Comparison of ENCODE assay signal across 17 cellular contexts in the genomic region with DNA sequence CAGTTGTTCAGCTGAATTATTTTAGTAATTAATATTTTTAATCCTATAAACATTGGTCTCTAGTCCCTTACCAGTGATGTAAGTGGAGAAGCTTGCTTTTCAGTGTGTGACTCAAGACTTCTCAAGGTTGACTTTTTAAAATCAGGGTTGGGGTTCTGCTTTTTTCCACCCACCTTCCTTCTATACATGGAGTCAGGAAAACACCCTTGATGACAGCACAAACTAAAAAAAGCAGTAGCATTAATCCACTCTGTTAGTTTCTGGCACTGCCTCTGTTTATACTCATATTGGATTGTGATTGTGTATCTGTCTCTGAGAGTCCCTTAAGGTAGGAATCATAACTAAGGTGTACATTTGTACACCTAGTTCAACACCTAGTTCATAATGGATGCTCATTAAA.
"Had no signal": no experiment of that assay in that cellular context is flagged by ENCODE, and none has a peak within 500 bp of the region (broad histone marks: within the 10 kb centered on the region; RNA-seq: fewer than 3 reads in every experiment).

No MANE protein-coding gene starts in this region.

- H3K36me3 Mint-ChIP-seq: activated CD4-positive, alpha-beta memory T cell treated with anti-CD3 and anti-CD28 coated beads for 36 hours; activated naive CD8-positive, alpha-beta T cell treated with anti-CD3 and anti-CD28 coated beads for 36 hours had no signal

- H3K4me3 ChIP-seq: body of pancreas, stomach, testis had no signal

- H3K9me3 ChIP-seq: body of pancreas, stomach, testis had no signal

- H3K27ac ChIP-seq: body of pancreas, stomach, testis had no signal

- DNase-seq: activated CD4-positive, alpha-beta memory T cell treated with anti-CD3 and anti-CD28 coated beads for 36 hours; activated naive CD8-positive, alpha-beta T cell treated with anti-CD3 and anti-CD28 coated beads for 36 hours; activated T-cell treated with anti-CD3 and anti-CD28 coated beads for 4 hours; amniotic stem cell; body of pancreas; effector memory CD8-positive, alpha-beta T cell; immature natural killer cell; kidney glomerular epithelial cell; mesendoderm; stimulated activated CD4-positive, alpha-beta T cell treated with anti-CD3 and anti-CD28 coated beads, Interleukin-12 subunit alpha, Interleukin-12 subunit beta, amount 100 ng/mL, for 4 hours; stimulated activated CD4-positive, alpha-beta T cell treated with anti-CD3 and anti-CD28 coated beads, Interleukin-1b, Interleukin-23, amount 100 ng/mL, for 48 hours; stomach; testis had no signal

- H3K4me3 Mint-ChIP-seq: activated CD4-positive, alpha-beta memory T cell treated with anti-CD3 and anti-CD28 coated beads for 36 hours; activated naive CD8-positive, alpha-beta T cell treated with anti-CD3 and anti-CD28 coated beads for 36 hours; activated T-helper 1 cell treated with anti-CD3 and anti-CD28 coated beads, Interleukin-12 subunit alpha, Interleukin-12 subunit beta, Interleukin-2, Interleukin-4 antibody, amounts not matched to agents 30 ng/mL and 10 ng/mL and 1 ng/mL, durations not matched to agents 14 hours and 24 hours and 36 hours; effector memory CD8-positive, alpha-beta T cell; immature natural killer cell; nephron; type B pancreatic cell had no signal

- H3K27me3 Mint-ChIP-seq: activated CD4-positive, alpha-beta memory T cell treated with anti-CD3 and anti-CD28 coated beads for 36 hours; effector memory CD8-positive, alpha-beta T cell; type B pancreatic cell had no signal

- H3K27me3 ChIP-seq: body of pancreas, stomach, testis had no signal

- H3K27ac Mint-ChIP-seq: activated CD4-positive, alpha-beta memory T cell treated with anti-CD3 and anti-CD28 coated beads for 36 hours; activated naive CD8-positive, alpha-beta T cell treated with anti-CD3 and anti-CD28 coated beads for 36 hours; activated T-helper 1 cell treated with anti-CD3 and anti-CD28 coated beads, Interleukin-12 subunit alpha, Interleukin-12 subunit beta, Interleukin-2, Interleukin-4 antibody, amounts not matched to agents 30 ng/mL and 10 ng/mL and 1 ng/mL, durations not matched to agents 14 hours and 24 hours and 36 hours; effector memory CD8-positive, alpha-beta T cell; immature natural killer cell; nephron; type B pancreatic cell had no signal

- H3K9me3 Mint-ChIP-seq: activated CD4-positive, alpha-beta memory T cell treated with anti-CD3 and anti-CD28 coated beads for 36 hours; activated naive CD8-positive, alpha-beta T cell treated with anti-CD3 and anti-CD28 coated beads for 36 hours; activated T-helper 1 cell treated with anti-CD3 and anti-CD28 coated beads, Interleukin-12 subunit alpha, Interleukin-12 subunit beta, Interleukin-2, Interleukin-4 antibody, amounts not matched to agents 30 ng/mL and 10 ng/mL and 1 ng/mL, durations not matched to agents 14 hours and 24 hours and 36 hours; effector memory CD8-positive, alpha-beta T cell; immature natural killer cell; nephron; type B pancreatic cell had no signal

- ATAC-seq: body of pancreas; effector memory CD8-positive, alpha-beta T cell had no signal

- FAIRE-seq: TTC549 had no signal

- H3K4me1 ChIP-seq: body of pancreas, stomach, testis had no signal

- H3K4me1 Mint-ChIP-seq: immature natural killer cell had no signal
